Comparison of ENCODE assay signal across 32 cellular contexts in genomic region chr5:85929713-85930112, GRCh38.
DNase-seq lines count a peak whose midpoint lies in the region; ATAC-seq, FAIRE-seq and TF ChIP-seq lines count a peak whose summit lies in the region.
"Had no signal": no experiment of that assay in that cellular context is flagged by ENCODE, and none has a peak within 500 bp of the region (broad histone marks: within the 10 kb centered on the region; RNA-seq: fewer than 3 reads in every experiment).

No MANE protein-coding gene starts in this region.

- FAIRE-seq in A204.1 (lab: Jason Lieb, UNC): peak; percentile 6
- peak; percentile 45 for FAIRE-seq in G401.6 (lab: Jason Lieb, UNC)
- peak; percentile 37 for FAIRE-seq in frontal cortex (lab: Jason Lieb, UNC)
- FAIRE-seq: A549, D721Med had no signal

- TF ChIP-seq CTCF in WTC11 (IDR thresholded peaks at IDR 0.05): no peak

- H3K9me3 ChIP-seq in T-helper 17 cell (ENCODE audit: control insufficient read depth, low read length, poor library complexity, severe bottlenecking): no peaks in the 10 kb centered on the region
- H3K9me3 ChIP-seq: A549, BE2C had no signal

- no peak for DNase-seq in WTC11 (ENCODE audit: low spot score)
- no peak for DNase-seq in frontal cortex (ENCODE audit: low spot score in 2 of 2)
- no peak for DNase-seq in T-helper 17 cell
- no peak for DNase-seq in stimulated activated CD4-positive, alpha-beta T cell treated with anti-CD3 and anti-CD28 coated beads, Interleukin-2, amount 100 ng/mL, for 24 hours
- DNase-seq: 8988T; ACHN; AML-193; BE2C; C1 segment of cervical spinal cord; Caco-2; Calu3; CD4-positive, alpha-beta memory T cell; CD4-positive, alpha-beta T cell; CD4-positive, CD25-positive, alpha-beta regulatory T cell; CD8-positive, alpha-beta memory T cell; CD8-positive, alpha-beta T cell; COR-L47; DMS 273 treated with DMSO at 0.1 percent for 48 hours; DMS153; DMS53; DMS79; DMS79 treated with DMSO at 0.1 percent for 48 hours; DND-41; EL had no signal

- POLR2A ChIA-PET in WTC11 (lab: Charles Lee): interaction anchor here (0.7 kb wide), 1 partner anchor 687 kb away, joined by 4 read pairs; no protein-coding TSS in a partner anchor

- H3K4me3 Mint-ChIP-seq in WTC11 (no peak overlapping the region), T-helper 17 cell (no peak overlapping the region)
- H3K4me3 Mint-ChIP-seq: B cell; CD14-positive monocyte; CD4-positive, alpha-beta memory T cell; CD4-positive, alpha-beta T cell; CD4-positive, CD25-positive, alpha-beta regulatory T cell; CD8-positive, alpha-beta memory T cell; CD8-positive, alpha-beta T cell had no signal

- H3K27me3 Mint-ChIP-seq in WTC11 (ENCODE audit: low read depth) (no peaks in the 10 kb centered on the region), T-helper 17 cell (no peaks in the 10 kb centered on the region)
- H3K27me3 Mint-ChIP-seq: B cell; CD4-positive, alpha-beta memory T cell; CD4-positive, alpha-beta T cell; CD4-positive, CD25-positive, alpha-beta regulatory T cell; CD8-positive, alpha-beta memory T cell had no signal

- ATAC-seq in WTC11: no peak
- ATAC-seq in T-helper 17 cell: no peak
- ATAC-seq in HG02973 (IDR thresholded peaks at IDR 0.05; ENCODE audit: unreplicated experiment): no peak
- ATAC-seq in HG03196 (IDR thresholded peaks at IDR 0.05; ENCODE audit: unreplicated experiment): no peak
- ATAC-seq: A549; CD8-positive, alpha-beta T cell had no signal

- H3K27ac Mint-ChIP-seq in WTC11 (no peak overlapping the region), T-helper 17 cell (no peak overlapping the region)
- H3K27ac Mint-ChIP-seq: B cell; CD14-positive monocyte; CD4-positive, alpha-beta memory T cell; CD4-positive, alpha-beta T cell; CD4-positive, CD25-positive, alpha-beta regulatory T cell; CD8-positive, alpha-beta memory T cell; CD8-positive, alpha-beta T cell had no signal

- peaks cover 16% of the 10 kb centered on the region for H3K9me3 Mint-ChIP-seq in WTC11

- no peaks in the 10 kb centered on the region for H3K4me1 Mint-ChIP-seq in WTC11
- no peaks in the 10 kb centered on the region for H3K4me1 Mint-ChIP-seq in T-helper 17 cell
- H3K4me1 Mint-ChIP-seq: B cell; CD14-positive monocyte; CD4-positive, alpha-beta memory T cell; CD4-positive, CD25-positive, alpha-beta regulatory T cell; CD8-positive, alpha-beta memory T cell had no signal

- CTCF ChIA-PET in WTC11 (lab: Charles Lee): interaction anchor here (0.6 kb wide), 1 partner anchor 189 kb away, joined by 4 read pairs; no protein-coding TSS in a partner anchor

- peaks cover 4% of the 10 kb centered on the region; the same call in 1 of the 2 replicates for H3K36me3 Mint-ChIP-seq in WTC11
- H3K36me3 Mint-ChIP-seq in T-helper 17 cell (ENCODE audit: low read depth): no peaks in the 10 kb centered on the region
- H3K36me3 Mint-ChIP-seq: CD14-positive monocyte; CD4-positive, alpha-beta memory T cell; CD4-positive, CD25-positive, alpha-beta regulatory T cell; CD8-positive, alpha-beta memory T cell; CD8-positive, alpha-beta T cell had no signal

TF ChIP-seq in WTC11, 78 proteins besides CTCF, POLR2A, EP300 and RAD21:
- TF ChIP-seq IRF1 (CRISPR knock-in tag; IDR thresholded peaks at IDR 0.05) (no peak), HMGA2 (CRISPR knock-in tag; IDR thresholded peaks at IDR 0.05) (peak; percentile 93)
